Comparison of ENCODE assay signal across 11 cellular contexts in genomic region chr1:25117233-25117823, GRCh38.
DNase-seq lines count a peak whose midpoint lies in the region; ATAC-seq and TF ChIP-seq lines count a peak whose summit lies in the region.
"Had no signal": no experiment of that assay in that cellular context is flagged by ENCODE, and none has a peak within 500 bp of the region (broad histone marks: within the 10 kb centered on the region; RNA-seq: fewer than 3 reads in every experiment).

No MANE protein-coding gene starts in this region.

- intact Hi-C loops in ovary (cut with DNase I) = no loop called here

- H3K27ac ChIP-seq in MM.1S (ENCODE audit: low read length) (no peak overlapping the region), ovary (no peak overlapping the region)
- H3K27ac ChIP-seq: esophagus muscularis mucosa, SJCRH30 had no signal

- peaks cover 3% of the 10 kb centered on the region for H3K9me3 Mint-ChIP-seq in progenitor cell of endocrine pancreas (ENCODE audit: low read depth)
- H3K9me3 Mint-ChIP-seq: activated naive CD4-positive, alpha-beta T cell treated with anti-CD3 and anti-CD28 coated beads, Interleukin-2, amount 50 U/mL, for 24 hours had no signal

- no peak for TF ChIP-seq POLR2A in ovary (IDR thresholded peaks at IDR 0.05)

- H3F3A ChIP-seq in MM.1S (ENCODE audit: insufficient read depth, low read length) = no peaks in the 10 kb centered on the region

- peak; percentile 56 for TF ChIP-seq CTCF in MM.1S (IDR thresholded peaks at IDR 0.05; ENCODE audit: low read length)
- TF ChIP-seq CTCF in progenitor cell of endocrine pancreas (IDR thresholded peaks at IDR 0.05; ENCODE audit: unreplicated experiment) = peak; percentile 39
- no peak for TF ChIP-seq CTCF in ovary (IDR thresholded peaks at IDR 0.05)

- H3K36me3 ChIP-seq in MM.1S (replicated peaks; ENCODE audit: insufficient read depth, low read length) (no peaks in the 10 kb centered on the region), ovary (no peaks in the 10 kb centered on the region)
- H3K36me3 ChIP-seq: esophagus muscularis mucosa, SJCRH30 had no signal

- no peaks in the 10 kb centered on the region for H4K20me1 ChIP-seq in MM.1S (ENCODE audit: insufficient read depth, low read length)

- H3K4me3 Mint-ChIP-seq in progenitor cell of endocrine pancreas (ENCODE audit: low read depth) = no peak overlapping the region
- H3K4me3 Mint-ChIP-seq: activated naive CD4-positive, alpha-beta T cell treated with anti-CD3 and anti-CD28 coated beads, Interleukin-2, amount 50 U/mL, for 24 hours had no signal

- H3K27ac Mint-ChIP-seq in progenitor cell of endocrine pancreas = no peak overlapping the region
- H3K27ac Mint-ChIP-seq: activated naive CD4-positive, alpha-beta T cell treated with anti-CD3 and anti-CD28 coated beads, Interleukin-2, amount 50 U/mL, for 24 hours had no signal

- DNase-seq in NCI-H82 (lab: John Stamatoyannopoulos, UW) = peak; percentile 50
- DNase-seq in NCI-H82 treated with DMSO at 0.1 percent for 48 hours (lab: John Stamatoyannopoulos, UW; ENCODE audit: unreplicated experiment) = no peak
- DNase-seq in MM.1S = peak; percentile 45
- peak; percentile 22 for DNase-seq in cerebellar cortex (ENCODE audit: low spot score)
- DNase-seq in progenitor cell of endocrine pancreas (ENCODE audit: low spot score, unreplicated experiment) = no peak
- DNase-seq in ovary = no peak
- no peak for DNase-seq in T-helper 9 cell

- H3K79me2 ChIP-seq in MM.1S (ENCODE audit: low read length) = no peaks in the 10 kb centered on the region

- H3K9me3 ChIP-seq in MM.1S (replicated peaks; ENCODE audit: insufficient read depth, low read length) (no peaks in the 10 kb centered on the region), ovary (peaks cover 0 to 3% of the 10 kb centered on the region in 2 donors)

- peaks cover 11% of the 10 kb centered on the region for H3K27me3 Mint-ChIP-seq in progenitor cell of endocrine pancreas

- WGBS in ovary, 3 donors = 60 to 68% (median 60%) methylated on average over 7 of the region's 7 CpGs

- H3K4me1 ChIP-seq in MM.1S (ENCODE audit: low read length) (no peaks in the 10 kb centered on the region), ovary (ENCODE audit: insufficient read depth) (no peaks in the 10 kb centered on the region)
- H3K4me1 ChIP-seq: esophagus muscularis mucosa, SJCRH30 had no signal

- H3K4me1 Mint-ChIP-seq in progenitor cell of endocrine pancreas (ENCODE audit: low read depth) = peaks cover 6% of the 10 kb centered on the region

- no peak for ATAC-seq in HG03521 (IDR thresholded peaks at IDR 0.05; ENCODE audit: unreplicated experiment)

- no peak overlapping the region for H2AFZ ChIP-seq in MM.1S (ENCODE audit: low read length)

- no peak overlapping the region for H3K4me3 ChIP-seq in MM.1S (ENCODE audit: low read length)
- H3K4me3 ChIP-seq in ovary = no peak overlapping the region
- H3K4me3 ChIP-seq: esophagus muscularis mucosa, SJCRH30 had no signal

- H3K9me2 ChIP-seq in MM.1S (replicated peaks; ENCODE audit: insufficient read depth, low read length) = no peaks in the 10 kb centered on the region

- no peak for TF ChIP-seq EP300 in ovary (IDR thresholded peaks at IDR 0.05)

- H3K27me3 ChIP-seq in MM.1S (replicated peaks; ENCODE audit: insufficient read depth, low read length) (no peaks in the 10 kb centered on the region), ovary (no peaks in the 10 kb centered on the region)
- H3K27me3 ChIP-seq: SJCRH30 had no signal

- no peak overlapping the region for H3K9ac ChIP-seq in MM.1S (ENCODE audit: low read length)

- H3K36me3 Mint-ChIP-seq in progenitor cell of endocrine pancreas (ENCODE audit: insufficient read depth) = no peaks in the 10 kb centered on the region
- H3K36me3 Mint-ChIP-seq: activated naive CD4-positive, alpha-beta T cell treated with anti-CD3 and anti-CD28 coated beads, Interleukin-2, amount 50 U/mL, for 24 hours had no signal

- no peak overlapping the region for H3K4me2 ChIP-seq in MM.1S (ENCODE audit: low read depth, low read length)

Comparison
In these comparisons a context has a peak if more than half of its experiments do, and no peak if none do; other contexts are left out.
1. DNase-seq: peak in NCI-H82 (single experiment), MM.1S (single experiment) and cerebellar cortex (single experiment); none in NCI-H82 treated with DMSO at 0.1 percent for 48 hours (single experiment), progenitor cell of endocrine pancreas (single experiment), ovary (0 of 5) and T-helper 9 cell (single experiment).
2. CTCF ChIP-seq: peak in MM.1S (single experiment) and progenitor cell of endocrine pancreas (single experiment); none in ovary (0 of 3).